In genomic region chr22:48488611-48489456, GRCh38 we compare ENCODE assay signal across 13 cellular contexts.
DNase-seq lines count a peak whose midpoint lies in the region; ATAC-seq and TF ChIP-seq lines count a peak whose summit lies in the region.
"Had no signal": no experiment of that assay in that cellular context is flagged by ENCODE, and none has a peak within 500 bp of the region (broad histone marks: within the 10 kb centered on the region; RNA-seq: fewer than 3 reads in every experiment).

No MANE protein-coding gene starts in this region.

- H3K4me1 ChIP-seq in HUES64 (ENCODE audit: insufficient read depth, low read length), result peaks cover 14% of the 10 kb centered on the region

- CTCF ChIA-PET in activated CD4-positive, alpha-beta T cell treated with anti-CD3 and anti-CD28 coated beads, Interleukin-2, amount 10 ng/mL, durations not matched to agents 7 days and 5 days (lab: Charles Lee), result no interaction called here

- H3K9me3 Mint-ChIP-seq in endothelial cell (ENCODE audit: unreplicated experiment), result no peaks in the 10 kb centered on the region
- no peaks in the 10 kb centered on the region for H3K9me3 Mint-ChIP-seq in osteocyte (ENCODE audit: unreplicated experiment)
- no peaks in the 10 kb centered on the region for H3K9me3 Mint-ChIP-seq in activated CD4-positive, alpha-beta T cell treated with anti-CD3 and anti-CD28 coated beads, Interleukin-2, amount 10 ng/mL, durations not matched to agents 7 days and 5 days
- H3K9me3 Mint-ChIP-seq: effector memory CD8-positive, alpha-beta T cell had no signal

- H3K4me3 Mint-ChIP-seq in endothelial cell (ENCODE audit: unreplicated experiment) (peak overlapping the region; percentile 51), osteocyte (ENCODE audit: unreplicated experiment) (peak overlapping the region; percentile 66)
- H3K4me3 Mint-ChIP-seq in activated CD4-positive, alpha-beta T cell treated with anti-CD3 and anti-CD28 coated beads, Interleukin-2, amount 10 ng/mL, durations not matched to agents 7 days and 5 days, result no peak overlapping the region
- H3K4me3 Mint-ChIP-seq: CD4-positive, CD25-positive, alpha-beta regulatory T cell; effector memory CD8-positive, alpha-beta T cell had no signal

- H3K4me3 ChIP-seq in AG10803 (ENCODE audit: low read length) (peak overlapping the region; percentile 45), HUES64 (ENCODE audit: low read length) (peak overlapping the region; percentile 41)
- H3K4me3 ChIP-seq: K562, PC-9 had no signal

- H3K27ac Mint-ChIP-seq in endothelial cell (ENCODE audit: unreplicated experiment), result no peak overlapping the region
- peak overlapping the region; percentile 23 for H3K27ac Mint-ChIP-seq in osteocyte (ENCODE audit: unreplicated experiment)
- no peak overlapping the region for H3K27ac Mint-ChIP-seq in activated CD4-positive, alpha-beta T cell treated with anti-CD3 and anti-CD28 coated beads, Interleukin-2, amount 10 ng/mL, durations not matched to agents 7 days and 5 days
- H3K27ac Mint-ChIP-seq: CD4-positive, CD25-positive, alpha-beta regulatory T cell; effector memory CD8-positive, alpha-beta T cell had no signal

- WGBS in HUES64, result 12% methylated on average over 76 of the region's 76 CpGs

- POLR2A ChIA-PET in activated CD4-positive, alpha-beta T cell treated with anti-CD3 and anti-CD28 coated beads, Interleukin-2, amount 10 ng/mL, durations not matched to agents 7 days and 5 days (lab: Charles Lee), result no interaction called here

- H3K36me3 Mint-ChIP-seq in endothelial cell (ENCODE audit: low read depth, unreplicated experiment) (peaks cover 4% of the 10 kb centered on the region), osteocyte (ENCODE audit: unreplicated experiment) (no peaks in the 10 kb centered on the region)
- H3K36me3 Mint-ChIP-seq in activated CD4-positive, alpha-beta T cell treated with anti-CD3 and anti-CD28 coated beads, Interleukin-2, amount 10 ng/mL, durations not matched to agents 7 days and 5 days (ENCODE audit: low read depth), result no peaks in the 10 kb centered on the region
- H3K36me3 Mint-ChIP-seq: CD4-positive, CD25-positive, alpha-beta regulatory T cell had no signal

- H3K27me3 Mint-ChIP-seq in endothelial cell (ENCODE audit: unreplicated experiment), result peaks cover 14% of the 10 kb centered on the region
- H3K27me3 Mint-ChIP-seq in osteocyte (ENCODE audit: unreplicated experiment), result no peaks in the 10 kb centered on the region
- peaks cover 52% of the 10 kb centered on the region for H3K27me3 Mint-ChIP-seq in activated CD4-positive, alpha-beta T cell treated with anti-CD3 and anti-CD28 coated beads, Interleukin-2, amount 10 ng/mL, durations not matched to agents 7 days and 5 days

- no peaks in the 10 kb centered on the region for H3K9me3 ChIP-seq in HUES64 (ENCODE audit: insufficient read depth, low read depth, low read length)

- H3K36me3 ChIP-seq in HUES64 (ENCODE audit: insufficient read depth, low read length), result no peaks in the 10 kb centered on the region

- ATAC-seq in HG03175 (IDR thresholded peaks at IDR 0.05; ENCODE audit: unreplicated experiment) (no peak), GM19395 (IDR thresholded peaks at IDR 0.05; ENCODE audit: unreplicated experiment) (no peak), GM18867 (IDR thresholded peaks at IDR 0.05; ENCODE audit: unreplicated experiment) (no peak)
- ATAC-seq: effector memory CD8-positive, alpha-beta T cell; K562 had no signal

- TF ChIP-seq CTCF in AG10803 (conservative IDR thresholded peaks at IDR 0.05; ENCODE audit: low read length) (no peak), endothelial cell (IDR thresholded peaks at IDR 0.05; ENCODE audit: unreplicated experiment) (no peak), osteocyte (IDR thresholded peaks at IDR 0.05) (peak; percentile 38)

- H3K27me3 ChIP-seq in HUES64 (ENCODE audit: insufficient read depth, low read length), result peaks cover 41% of the 10 kb centered on the region

- H3K4me1 Mint-ChIP-seq in endothelial cell (ENCODE audit: unreplicated experiment), result peaks cover 10% of the 10 kb centered on the region
- peaks cover 27% of the 10 kb centered on the region for H3K4me1 Mint-ChIP-seq in osteocyte (ENCODE audit: unreplicated experiment)
- H3K4me1 Mint-ChIP-seq in activated CD4-positive, alpha-beta T cell treated with anti-CD3 and anti-CD28 coated beads, Interleukin-2, amount 10 ng/mL, durations not matched to agents 7 days and 5 days, result no peaks in the 10 kb centered on the region

- no peak overlapping the region for H3K9ac ChIP-seq in HUES64 (ENCODE audit: low read depth, low read length)

- no peak overlapping the region for H3K27ac ChIP-seq in HUES64 (ENCODE audit: low read depth, low read length)
- H3K27ac ChIP-seq: PC-9 had no signal

- DNase-seq in AG10803 (ENCODE audit: low read depth), result no peak
- DNase-seq in endothelial cell (ENCODE audit: low spot score), result peak; percentile 41
- peak; percentile 84 for DNase-seq in osteocyte (ENCODE audit: extremely low spot score, unreplicated experiment)
- no peak for DNase-seq in activated CD4-positive, alpha-beta T cell treated with anti-CD3 and anti-CD28 coated beads, Interleukin-2, amount 10 ng/mL, durations not matched to agents 7 days and 5 days
- DNase-seq: CD4-positive, CD25-positive, alpha-beta regulatory T cell; effector memory CD8-positive, alpha-beta T cell; NCI-H2081 treated with DMSO at 0.1 percent for 48 hours; PC-9 had no signal

Comparison
In these comparisons a context has a peak if more than half of its experiments do, and no peak if none do; other contexts are left out.
1. DNase-seq: peak in endothelial cell (single experiment) and osteocyte (single experiment); none in AG10803 (single experiment) and activated CD4-positive, alpha-beta T cell treated with anti-CD3 and anti-CD28 coated beads, Interleukin-2, amount 10 ng/mL, durations not matched to agents 7 days and 5 days (single experiment).